ENCODE assay signal across 10 cellular contexts in the genomic region with DNA sequence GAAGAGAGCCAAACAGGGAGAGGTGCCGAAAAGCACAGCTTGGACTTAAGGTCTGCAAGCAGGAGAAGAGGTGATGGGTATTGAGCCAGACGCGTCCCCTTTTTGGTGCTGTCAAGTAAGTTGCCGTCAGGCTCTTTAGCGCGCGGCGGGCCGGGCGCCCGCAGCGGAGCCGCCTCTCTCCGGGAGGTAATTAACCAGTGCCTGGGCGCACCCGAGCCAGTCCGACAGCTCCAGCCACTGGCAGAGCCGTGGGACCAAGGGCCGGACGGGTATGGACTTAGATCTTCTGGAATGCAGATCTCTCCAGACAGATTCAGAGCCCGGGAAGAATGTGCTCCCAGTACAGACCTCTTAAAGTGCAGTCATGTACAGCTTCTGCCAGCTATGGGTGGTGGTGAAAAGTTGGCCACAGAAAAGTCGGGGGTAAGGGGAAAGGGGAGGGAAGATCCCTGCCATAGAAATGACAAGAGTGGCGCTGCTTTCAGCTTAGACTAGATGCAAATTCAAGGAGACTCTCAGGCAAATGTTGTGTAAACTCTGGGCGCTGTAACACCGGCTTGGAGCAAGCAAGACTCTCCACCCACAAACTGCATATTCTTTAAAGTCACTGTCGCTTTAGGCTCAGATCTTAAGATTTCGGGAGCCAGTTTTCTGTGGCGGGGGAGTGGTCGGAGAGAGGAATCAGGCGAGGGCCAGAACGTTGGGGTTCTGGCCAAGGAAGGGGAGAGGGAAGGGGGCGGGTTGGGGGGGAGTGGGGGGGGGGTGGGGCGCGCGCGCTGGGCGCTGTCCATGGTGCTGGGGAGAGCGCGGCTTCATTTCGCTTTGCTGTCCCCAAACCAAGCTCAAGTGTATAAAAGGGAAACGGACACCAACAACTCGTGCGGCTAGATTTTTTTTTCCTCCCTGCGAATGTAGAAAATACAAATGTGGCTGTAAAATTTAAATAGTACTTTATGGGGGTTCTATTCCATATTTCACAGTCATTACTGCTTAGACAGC. TPM values are rescaled to one million over a fixed set of nuclear protein-coding genes. Genes with fewer than 3 reads are reported as not detected.
DNase-seq lines count a peak whose midpoint lies in the region; ATAC-seq and TF ChIP-seq lines count a peak whose summit lies in the region.
"Had no signal": no experiment of that assay in that cellular context is flagged by ENCODE, and none has a peak within 500 bp of the region (broad histone marks: within the 10 kb centered on the region; RNA-seq: fewer than 3 reads in every experiment).

No MANE protein-coding gene starts in this region.

- peak overlapping the region; percentile 51 for H3K27ac Mint-ChIP-seq in memory B cell

- H3K4me3 ChIP-seq in BE2C (ENCODE audit: low read depth, low read length) (peak overlapping the region; percentile 52), astrocyte of the cerebellum (ENCODE audit: low read depth, low read length) (peak overlapping the region; percentile 22), vagina (peak overlapping the region in 1 of 2 donors; percentile 25), heart right ventricle (no peak overlapping the region)
- H3K4me3 ChIP-seq: cardiac muscle cell had no signal

- peaks cover 29% of the 10 kb centered on the region for H3K27me3 Mint-ChIP-seq in memory B cell

- peaks cover 5% of the 10 kb centered on the region for H3K9me3 Mint-ChIP-seq in memory B cell

- ATAC-seq in memory B cell (ENCODE audit: low read depth) (no peak), HG03565 (IDR thresholded peaks at IDR 0.05; ENCODE audit: unreplicated experiment) (no peak), heart right ventricle (no peak)

- 2 to 4% methylated on average over 39 to 41 of the region's 44 CpGs for WGBS in heart right ventricle, 2 donors

- in situ Hi-C loops in astrocyte of the cerebellum (cut with HindIII; ENCODE audit: low sequenced_read_pairs): no loop called here

- H3K27me3 ChIP-seq in BE2C (peaks cover 47% of the 10 kb centered on the region), vagina (peaks cover 6% of the 10 kb centered on the region), heart right ventricle (peaks cover 7 to 90% (median 84%) of the 10 kb centered on the region in 7 donors)

- peaks cover 10% of the 10 kb centered on the region for H3K4me1 Mint-ChIP-seq in memory B cell

- H3K4me1 ChIP-seq in BE2C: no peaks in the 10 kb centered on the region
- peaks cover 11% of the 10 kb centered on the region for H3K4me1 ChIP-seq in vagina
- H3K4me1 ChIP-seq in heart right ventricle: peaks cover 0 to 15% (median 9%) of the 10 kb centered on the region in 9 donors

- no peak overlapping the region for H3K4me3 Mint-ChIP-seq in memory B cell

- intact Hi-C loops in vagina (cut with DNase I): no loop called here
- intact Hi-C loops in heart right ventricle (cut with DNase I): loop anchor here in 2 of 10 donors (5.0 to 10.0 kb wide), 2 partner anchors 190 to 193 kb away; no protein-coding TSS in a partner anchor

- TF ChIP-seq CTCF in BE2C (IDR thresholded peaks at IDR 0.05; ENCODE audit: low read depth, low read length) (no peak), astrocyte of the cerebellum (IDR thresholded peaks at IDR 0.05; ENCODE audit: low read depth, low read length, missing control alignments) (no peak), vagina (IDR thresholded peaks at IDR 0.05) (no peak), heart right ventricle (IDR thresholded peaks at IDR 0.05) (no peak)

- no peak for TF ChIP-seq POLR2A in vagina (IDR thresholded peaks at IDR 0.05)

- no peak overlapping the region for H3K27ac ChIP-seq in vagina
- no peak overlapping the region for H3K27ac ChIP-seq in heart right ventricle
- H3K27ac ChIP-seq: cardiac muscle cell had no signal

- H3K36me3 Mint-ChIP-seq in memory B cell: no peaks in the 10 kb centered on the region

- H3K9me3 ChIP-seq in BE2C: no peaks in the 10 kb centered on the region
- no peaks in the 10 kb centered on the region for H3K9me3 ChIP-seq in vagina
- no peaks in the 10 kb centered on the region for H3K9me3 ChIP-seq in heart right ventricle

- H3K36me3 ChIP-seq in BE2C: no peaks in the 10 kb centered on the region
- H3K36me3 ChIP-seq in vagina: no peaks in the 10 kb centered on the region
- H3K36me3 ChIP-seq in heart right ventricle: no peaks in the 10 kb centered on the region
- H3K36me3 ChIP-seq: cardiac muscle cell had no signal

- DNase-seq in BE2C: peak; percentile 46
- peak; percentile 28 for DNase-seq in HK-2 (ENCODE audit: unreplicated experiment)
- DNase-seq in astrocyte of the cerebellum (ENCODE audit: low read depth): no peak
- DNase-seq in memory B cell (ENCODE audit: low spot score in 2 of 2): no peak
- no peak for DNase-seq in vagina (ENCODE audit: extremely low spot score in 2 of 2)
- no peak for DNase-seq in NCI-H2081 (lab: John Stamatoyannopoulos, UW)
- DNase-seq in heart right ventricle: no peak
- DNase-seq: NCI-H446 had no signal

RNA-seq across cellular contexts. Expression of gene NR2F1, which starts 29.2 kb away (rescaled TPM):
- polyA plus RNA-seq in BE2C (2012; ENCODE audit: insufficient read depth, insufficient read length, low read depth): 13.1 TPM
- total RNA-seq in vagina: 97.2 TPM
- total RNA-seq in heart right ventricle: 1 to 10 TPM in 4 of 10 donors, under 1 TPM in 6; 0.27 to 2.4 (median 0.92) TPM
- polyA plus RNA-seq in heart right ventricle: 1 to 10 TPM in 1 of 2 donors, under 1 TPM in 1; 0.44 to 1.1 TPM

RNA-seq across cellular contexts. Expression of gene NR2F1-AS1, which starts 31.2 kb away (rescaled TPM):
- polyA plus RNA-seq in BE2C (2012; ENCODE audit: insufficient read depth, insufficient read length, low read depth): 2.7 TPM
- total RNA-seq in vagina: 22.3 TPM
- total RNA-seq in heart right ventricle: under 1 TPM in 9 of 10 donors, not detected in 1; 0.44 to 0.87 (median 0.59) TPM
- 1 to 10 TPM in 1 of 2 donors, under 1 TPM in 1; 0.41 to 2.9 TPM for polyA plus RNA-seq in heart right ventricle

Comparison
In these comparisons a context has a peak if more than half of its experiments do, and no peak if none do; other contexts are left out.
1. DNase-seq: peak in BE2C (single experiment) and HK-2 (single experiment); none in astrocyte of the cerebellum (single experiment), memory B cell (0 of 2), vagina (0 of 2), NCI-H2081 (0 of 2) and heart right ventricle (0 of 2).
2. H3K4me3 ChIP-seq: peak in BE2C (single experiment) and astrocyte of the cerebellum (single experiment); none in heart right ventricle (0 of 10).
3. RNA of gene NR2F1, which starts 29.2 kb away (total RNA-seq): 97.2 TPM in vagina (single experiment); 0.27 to 2.4 TPM in heart right ventricle; every median in the first group is over 10 times any median in the second.
4. RNA of gene NR2F1-AS1, which starts 31.2 kb away (total RNA-seq): 22.3 TPM in vagina (single experiment); 0.44 to 0.87 TPM in heart right ventricle; every median in the first group is over 10 times any median in the second.